Comparison of ENCODE assay signal across 15 cellular contexts in genomic region chr16:16092925-16093624, GRCh38.
A peak's percentile ranks its signal among the peaks of the same experiment; 100 is the strongest.
DNase-seq lines count a peak whose midpoint lies in the region; ATAC-seq, FAIRE-seq and TF ChIP-seq lines count a peak whose summit lies in the region.
"Had no signal": no experiment of that assay in that cellular context is flagged by ENCODE, and none has a peak within 500 bp of the region (broad histone marks: within the 10 kb centered on the region; RNA-seq: fewer than 3 reads in every experiment).

No MANE protein-coding gene starts in this region.

- H3K9me3 Mint-ChIP-seq in astrocyte (ENCODE audit: unreplicated experiment) (peaks cover 1% of the 10 kb centered on the region), CD14-positive monocyte (no peaks in the 10 kb centered on the region)
- H3K9me3 Mint-ChIP-seq: activated T-cell treated with anti-CD3 and anti-CD28 coated beads, Interleukin-2, amount 50 U/mL, for 4 hours; HFFc6; memory B cell had no signal

- intact Hi-C loops in A673 (cut with micrococcal nuclease; ENCODE audit: unreplicated experiment), result no loop called here
- intact Hi-C loops in CD14-positive monocyte (cut with micrococcal nuclease), result no loop called here

- WGBS in lung, 2 donors, result 66 to 78% methylated on average over 9 of the region's 9 CpGs

- FAIRE-seq in astrocyte (lab: Jason Lieb, UNC), result no peak

- no TSS peak for BruUV-seq in A673 (replicated peaks; lab: Mats Ljungman, UMichigan)

- H3K27ac Mint-ChIP-seq in astrocyte (ENCODE audit: unreplicated experiment), result no peak overlapping the region
- no peak overlapping the region for H3K27ac Mint-ChIP-seq in CD14-positive monocyte
- H3K27ac Mint-ChIP-seq: B cell, HFFc6, memory B cell had no signal

- H3K4me1 ChIP-seq in A673 (ENCODE audit: insufficient read depth, low read length, poor library complexity, severe bottlenecking) (peaks cover 8% of the 10 kb centered on the region), astrocyte (ENCODE audit: insufficient read depth, low read length) (peaks cover 26% of the 10 kb centered on the region), lung (ENCODE audit: control insufficient read depth in 2 of 2, insufficient read depth in 2 of 2, low read length in 2 of 2) (no peaks in the 10 kb centered on the region)

- peak; percentile 67 for DNase-seq in A673 (ENCODE audit: low spot score)
- peak; percentile 78 for DNase-seq in NCI-H1105 (lab: John Stamatoyannopoulos, UW)
- DNase-seq in astrocyte (ENCODE audit: low read depth), result peak; percentile 67
- peak; percentile 32 for DNase-seq in lung (ENCODE audit: low spot score)
- DNase-seq in CD14-positive monocyte (ENCODE audit: low spot score), result no peak
- DNase-seq in iPS-NIHi11 (ENCODE audit: low spot score), result no peak
- DNase-seq: activated T-cell treated with anti-CD3 and anti-CD28 coated beads, Interleukin-2, amount 50 U/mL, for 4 hours; HFFc6; RPMI8226 had no signal

- H3K27ac ChIP-seq in A673 (ENCODE audit: low read depth, low read length, poor library complexity, severe bottlenecking), result no peak overlapping the region
- no peak overlapping the region for H3K27ac ChIP-seq in astrocyte (ENCODE audit: low read depth, low read length)
- peak overlapping the region in 1 of 2 donors; percentile 41 for H3K27ac ChIP-seq in lung (ENCODE audit: low read depth in 1 of 2, low read length in 1 of 2)
- H3K27ac ChIP-seq: HL-60 had no signal

- peaks cover 6% of the 10 kb centered on the region for H4K20me1 ChIP-seq in astrocyte (ENCODE audit: insufficient read depth, low read length)

- H3K36me3 ChIP-seq in A673 (ENCODE audit: insufficient read depth, low read length, poor library complexity, severe bottlenecking) (peaks cover 5% of the 10 kb centered on the region), astrocyte (ENCODE audit: insufficient read depth, low read length) (peaks cover 5% of the 10 kb centered on the region), lung (ENCODE audit: control insufficient read depth in 2 of 2, insufficient read depth in 2 of 2, low read length in 2 of 2) (peaks cover 2 to 30% of the 10 kb centered on the region in 2 donors)

- no peaks in the 10 kb centered on the region for H3K27me3 Mint-ChIP-seq in astrocyte (ENCODE audit: low read depth, unreplicated experiment)
- peaks cover 0 to 2% (median 0%) of the 10 kb centered on the region in 3 donors for H3K27me3 Mint-ChIP-seq in CD14-positive monocyte (ENCODE audit: low read depth in 3 of 3)
- H3K27me3 Mint-ChIP-seq: B cell, memory B cell had no signal

- CTCF ChIA-PET in A673 (lab: Charles Lee), result no interaction called here

- H3K9ac ChIP-seq in astrocyte (ENCODE audit: low read length), result no peak overlapping the region

- H3K36me3 Mint-ChIP-seq in astrocyte (ENCODE audit: low read depth, unreplicated experiment), result peaks cover 18% of the 10 kb centered on the region
- peaks cover 78 to 93% of the 10 kb centered on the region in 2 donors for H3K36me3 Mint-ChIP-seq in CD14-positive monocyte

- no peak for TF ChIP-seq CTCF in A673 (conservative IDR thresholded peaks at IDR 0.05; ENCODE audit: low read depth, low read length)
- TF ChIP-seq CTCF in astrocyte (IDR thresholded peaks at IDR 0.05; ENCODE audit: insufficient read depth, low read depth, low read length), result no peak
- no peak for TF ChIP-seq CTCF in lung (IDR thresholded peaks at IDR 0.05; ENCODE audit: control extremely low read depth, extremely low read depth)
- no peak for TF ChIP-seq CTCF in CD14-positive monocyte (IDR thresholded peaks at IDR 0.05)

- no peak overlapping the region for H3K4me2 ChIP-seq in astrocyte (ENCODE audit: low read length)
- H3K4me2 ChIP-seq: smooth muscle cell had no signal

- H3K4me1 Mint-ChIP-seq in astrocyte (ENCODE audit: low read depth, unreplicated experiment) (peaks cover 19% of the 10 kb centered on the region), CD14-positive monocyte (peaks cover 2% of the 10 kb centered on the region)

- H3K27me3 ChIP-seq in A673 (replicated peaks; ENCODE audit: insufficient read depth, low read depth, low read length, poor library complexity), result no peaks in the 10 kb centered on the region
- H3K27me3 ChIP-seq in astrocyte (ENCODE audit: insufficient read depth, low read length), result no peaks in the 10 kb centered on the region
- no peaks in the 10 kb centered on the region for H3K27me3 ChIP-seq in lung (ENCODE audit: control insufficient read depth, insufficient read depth)

- POLR2A ChIA-PET in A673 (lab: Charles Lee; ENCODE audit: low non-redundant PET), result no interaction called here

- H3K9me3 ChIP-seq in A673 (ENCODE audit: low read depth, low read length, poor library complexity, severe bottlenecking) (no peaks in the 10 kb centered on the region), astrocyte (ENCODE audit: insufficient read depth, low read depth, low read length) (no peaks in the 10 kb centered on the region), lung (ENCODE audit: control insufficient read depth in 2 of 2, insufficient read depth in 1 of 2, low read length in 1 of 2) (no peaks in the 10 kb centered on the region)

- no peak overlapping the region for H2AFZ ChIP-seq in astrocyte (ENCODE audit: low read depth, low read length)

- no peaks in the 10 kb centered on the region for H3K79me2 ChIP-seq in astrocyte (ENCODE audit: insufficient read depth, low read length)

- H3K4me3 Mint-ChIP-seq in astrocyte (ENCODE audit: unreplicated experiment) (no peak overlapping the region), CD14-positive monocyte (peak overlapping the region in 1 of 2 donors; percentile 37)
- H3K4me3 Mint-ChIP-seq: activated T-cell treated with anti-CD3 and anti-CD28 coated beads, Interleukin-2, amount 50 U/mL, for 4 hours; B cell; HFFc6; memory B cell had no signal

- ATAC-seq in lung (ENCODE audit: insufficient read depth, low FRiP score) (no peak), GM21381 (IDR thresholded peaks at IDR 0.05; ENCODE audit: unreplicated experiment) (no peak), GM21723 (IDR thresholded peaks at IDR 0.05; ENCODE audit: unreplicated experiment) (no peak)
- ATAC-seq: activated T-cell treated with anti-CD3 and anti-CD28 coated beads, Interleukin-2, amount 50 U/mL, for 4 hours had no signal

- no peak overlapping the region for H3K4me3 ChIP-seq in A673 (ENCODE audit: low read depth, low read length, poor library complexity, severe bottlenecking)
- H3K4me3 ChIP-seq in astrocyte (ENCODE audit: insufficient read depth, low read depth, low read length), result no peak overlapping the region
- no peak overlapping the region for H3K4me3 ChIP-seq in lung
- H3K4me3 ChIP-seq: smooth muscle cell had no signal

Comparison
In these comparisons a context has a peak if more than half of its experiments do, and no peak if none do; other contexts are left out.
1. DNase-seq: peak in A673 (single experiment), NCI-H1105 (single experiment), astrocyte (single experiment) and lung (single experiment); none in CD14-positive monocyte (single experiment) and iPS-NIHi11 (single experiment).